In the genomic region with DNA sequence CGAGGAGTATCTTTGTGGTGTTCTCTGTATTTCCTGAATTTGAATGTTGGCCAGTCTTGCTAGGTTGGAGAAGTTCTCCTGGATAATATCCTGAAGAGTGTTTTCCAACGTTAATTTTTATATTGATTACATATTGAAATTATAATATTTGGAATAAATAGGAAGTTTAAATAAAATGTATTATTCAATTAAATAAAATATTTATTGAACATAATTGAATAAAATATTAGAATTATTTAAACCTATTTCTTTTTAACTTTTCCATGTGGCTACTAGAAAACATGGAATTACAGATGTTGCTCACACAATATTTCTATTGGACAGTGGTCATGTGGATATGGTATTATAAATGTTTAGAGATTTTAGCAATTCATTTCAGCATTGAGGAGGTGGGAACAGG, we compare ENCODE assay signal across 6 cellular contexts.
"Had no signal": no experiment of that assay in that cellular context is flagged by ENCODE, and none has a peak within 500 bp of the region (broad histone marks: within the 10 kb centered on the region; RNA-seq: fewer than 3 reads in every experiment).

No MANE protein-coding gene starts in this region.

- DNase-seq: IMR-90, KBM-7, KG1 had no signal

- H3K4me3 Mint-ChIP-seq: IgD-negative memory B cell had no signal

- H3K4me1 Mint-ChIP-seq: IgD-negative memory B cell had no signal

- H3K27me3 Mint-ChIP-seq: IgD-negative memory B cell had no signal

- ATAC-seq: HepG2, K562 had no signal

- H3K27ac Mint-ChIP-seq: IgD-negative memory B cell had no signal

- H3K36me3 Mint-ChIP-seq: IgD-negative memory B cell had no signal
